Comparison of ENCODE assay signal across 8 cellular contexts in the genomic region with DNA sequence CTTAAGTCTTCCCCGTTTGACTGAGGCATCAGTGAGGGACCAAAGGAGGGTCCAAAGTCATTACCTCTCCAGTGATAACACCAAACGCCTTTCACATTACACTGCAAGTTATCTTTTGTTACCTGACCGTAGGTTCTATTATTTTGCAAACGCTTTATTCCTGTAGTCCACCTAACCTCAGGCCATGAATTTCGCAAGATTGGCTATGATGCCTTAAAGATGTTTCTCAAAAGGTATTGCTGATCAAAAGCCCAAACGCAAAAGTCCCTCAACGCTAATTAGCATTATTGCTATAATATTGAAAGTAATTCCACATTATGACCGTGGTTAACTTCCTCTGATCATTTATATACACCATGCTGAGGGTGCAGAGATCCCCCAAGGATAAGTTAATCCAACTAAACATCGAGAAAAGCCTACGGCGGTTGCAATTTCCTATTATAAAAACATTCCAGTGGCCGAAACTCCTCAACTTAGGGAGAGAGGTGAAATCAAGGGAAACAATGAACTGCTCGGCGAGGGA. TPM values are rescaled to one million over a fixed set of nuclear protein-coding genes. Genes with fewer than 3 reads are reported as not detected.
A peak's percentile ranks its signal among the peaks of the same experiment; 100 is the strongest.
DNase-seq lines count a peak whose midpoint lies in the region; ATAC-seq and TF ChIP-seq lines count a peak whose summit lies in the region.

No MANE protein-coding gene starts in this region.

- no peaks in the 10 kb centered on the region for H3K4me1 ChIP-seq in cardiac muscle cell (ENCODE audit: low read depth)

- no peak for ATAC-seq in Right ventricle myocardium inferior
- no peak for ATAC-seq in HG02884 (IDR thresholded peaks at IDR 0.05; ENCODE audit: unreplicated experiment)
- ATAC-seq in GM18502 (IDR thresholded peaks at IDR 0.05; ENCODE audit: poor library complexity, unreplicated experiment) = no peak

- peaks cover 11% of the 10 kb centered on the region for H3K36me3 ChIP-seq in cardiac muscle cell

- H3K4me3 ChIP-seq in cardiac muscle cell (peak overlapping the region; percentile 64), foreskin fibroblast (ENCODE audit: low read depth in 1 of 2, low read length in 2 of 2) (peak overlapping the region; percentile 82 to 90), skin epidermis (peak overlapping the region; percentile 39 to 74 (median 64))

- H3K27ac ChIP-seq in cardiac muscle cell (peak overlapping the region; percentile 77), skin epidermis (peak overlapping the region in 18 of 21 experiments; percentile 2 to 81 (median 58))

- DNase-seq in cardiac muscle cell (ENCODE audit: low read depth in 1 of 2, low spot score in 1 of 2) (no peak), Right ventricle myocardium inferior (ENCODE audit: missing footprints) (no peak), SK-N-DZ (ENCODE audit: low spot score) (peak; percentile 17), foreskin fibroblast (no peak), anterior cingulate cortex (lab: John Stamatoyannopoulos, UW) (no peak)

- H3K9me3 ChIP-seq in cardiac muscle cell (ENCODE audit: low read depth) = no peaks in the 10 kb centered on the region

- H3K27me3 ChIP-seq in cardiac muscle cell = no peaks in the 10 kb centered on the region

- intact Hi-C loops in Right ventricle myocardium inferior (cut with DNase I) = no loop called here

- TF ChIP-seq CTCF in cardiac muscle cell (IDR thresholded peaks at IDR 0.05; ENCODE audit: low read depth, low read length) (no peak), foreskin fibroblast (IDR thresholded peaks at IDR 0.05; ENCODE audit: low read depth, low read length) (no peak)

RNA-seq across cellular contexts. Expression of gene DNA2, which starts 0.6 kb away (rescaled TPM):
- total RNA-seq in cardiac muscle cell (5.4 and 8.1 TPM in 2 replicates), Right ventricle myocardium inferior (1.5 TPM)
- polyA plus RNA-seq in cardiac muscle cell = 3.4 and 4.0 TPM in 2 replicates
- 48.4 and 58.9 TPM in 2 replicates for polyA plus RNA-seq in SK-N-DZ (2014; cell fraction: cytosol; rRNA removed)
- polyA plus RNA-seq in SK-N-DZ (2014; cell fraction: nucleus; rRNA removed) = 49.6 and 52.1 TPM in 2 replicates

RNA-seq across cellular contexts. Expression of gene SLC25A16, which starts 56.2 kb away (rescaled TPM):
- total RNA-seq in cardiac muscle cell (3.8 and 4.7 TPM in 2 replicates), Right ventricle myocardium inferior (14.8 TPM)
- 6.0 and 7.6 TPM in 2 replicates for polyA plus RNA-seq in cardiac muscle cell
- polyA plus RNA-seq in SK-N-DZ (2014; cell fraction: cytosol; rRNA removed) = 8.3 and 8.7 TPM in 2 replicates
- 34.1 and 48.2 TPM in 2 replicates for polyA plus RNA-seq in SK-N-DZ (2014; cell fraction: nucleus; rRNA removed)
